In genomic region chr3:72973786-72974185, GRCh38 we compare ENCODE assay signal across 21 cellular contexts.
"Had no signal": no experiment of that assay in that cellular context is flagged by ENCODE, and none has a peak within 500 bp of the region (broad histone marks: within the 10 kb centered on the region; RNA-seq: fewer than 3 reads in every experiment).

No MANE protein-coding gene starts in this region.

- ATAC-seq: activated CD8-positive, alpha-beta T cell treated with anti-CD3 and anti-CD28 coated beads, Interleukin-2, amount 10 ng/mL, durations not matched to agents 7 days and 5 days; activated naive CD4-positive, alpha-beta T cell treated with anti-CD3 and anti-CD28 coated beads, Interleukin-2, amount 50 U/mL, for 72 hours; activated T-helper 17 cell treated with anti-CD3 and anti-CD28 coated beads, Interleukin-2, amount 50 U/mL, for 72 hours; psoas muscle had no signal

- FAIRE-seq: astrocyte, endometrium, TTC549, urothelium cell line had no signal

- H3K27me3 ChIP-seq: ovary, tibial artery had no signal

- H3K9me3 ChIP-seq: ovary, psoas muscle, tibial artery had no signal

- DNase-seq: activated CD4-positive, alpha-beta T cell treated with anti-CD3 and anti-CD28 coated beads, Interleukin-2, amount 10 ng/mL, durations not matched to agents 7 days and 5 days; activated CD4-positive, CD25-positive, alpha-beta regulatory T cell treated with anti-CD3 and anti-CD28 coated beads, Interleukin-2, amount 50 U/mL, for 72 hours; activated CD8-positive, alpha-beta T cell treated with anti-CD3 and anti-CD28 coated beads, Interleukin-2, amount 10 ng/mL, durations not matched to agents 7 days and 5 days; cortex of kidney; erythroblast; foreskin melanocyte; naive B cell; ovary; psoas muscle; stimulated activated CD4-positive, alpha-beta T cell treated with anti-CD3 and anti-CD28 coated beads, Interleukin-12 subunit alpha, Interleukin-12 subunit beta, amount 100 ng/mL, for 4 hours; stimulated activated CD4-positive, alpha-beta T cell treated with anti-CD3 and anti-CD28 coated beads, Interleukin-4, amount 100 ng/mL, for 4 hours; substantia nigra; T-helper 1 cell; tibial artery had no signal

- H3K4me1 ChIP-seq: psoas muscle, tibial artery had no signal

- H3K4me3 ChIP-seq: ovary, psoas muscle, tibial artery had no signal

- H3K36me3 ChIP-seq: ovary, WERI-Rb-1 had no signal

- H3K27ac ChIP-seq: ovary, psoas muscle, tibial artery had no signal
